Comparison of ENCODE assay signal across 1 cellular context in genomic region chr17:17398928-17399926, GRCh38.
TF ChIP-seq lines count a peak whose summit lies in the region.

No MANE protein-coding gene starts in this region.

TF ChIP-seq in SK-N-SH, 30 proteins besides CTCF, POLR2A, EP300 and RAD21 (continued from another document):
- TF ChIP-seq, protein P1, sequence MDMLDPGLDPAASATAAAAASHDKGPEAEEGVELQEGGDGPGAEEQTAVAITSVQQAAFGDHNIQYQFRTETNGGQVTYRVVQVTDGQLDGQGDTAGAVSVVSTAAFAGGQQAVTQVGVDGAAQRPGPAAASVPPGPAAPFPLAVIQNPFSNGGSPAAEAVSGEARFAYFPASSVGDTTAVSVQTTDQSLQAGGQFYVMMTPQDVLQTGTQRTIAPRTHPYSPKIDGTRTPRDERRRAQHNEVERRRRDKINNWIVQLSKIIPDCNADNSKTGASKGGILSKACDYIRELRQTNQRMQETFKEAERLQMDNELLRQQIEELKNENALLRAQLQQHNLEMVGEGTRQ (IDR thresholded peaks at IDR 0.05; ENCODE audit: borderline replicate concordance, low read depth, low read length) = no peak
- TF ChIP-seq FOXM1 (IDR thresholded peaks at IDR 0.05; ENCODE audit: low read depth) = no peak
TF ChIP-seq in SK-N-SH: peak in this region for 0.
